Comparison of ENCODE assay signal across 8 cellular contexts in genomic region chr7:94004024-94004945, GRCh38. TPM values are rescaled to one million over a fixed set of nuclear protein-coding genes. Genes with fewer than 3 reads are reported as not detected.
DNase-seq lines count a peak whose midpoint lies in the region; ATAC-seq and TF ChIP-seq lines count a peak whose summit lies in the region.

TSS of gene BET1 (minus strand) at chr7:94004355. CDS start at chr7:94004216, 139 bp downstream.

- H3K27ac ChIP-seq in C4-2B (peak within 1 kb of the TSS; percentile 66), left lung (peak within 1 kb of the TSS; percentile 85 to 90)

- H3K27me3 ChIP-seq in left lung: peaks cover 6 to 20% of the 10 kb centered on the region in 2 donors

- DNase-seq in NCI-H774 (lab: John Stamatoyannopoulos, UW): peak; percentile 93
- peak; percentile 89 to 91 for DNase-seq in activated CD4-positive, alpha-beta T cell treated with anti-CD3 and anti-CD28 coated beads, Interleukin-2, amount 50 U/mL, for 4 hours
- DNase-seq in dermis blood vessel endothelial cell: peak; percentile 98
- DNase-seq in left lung: peak; percentile 94 to 96
- DNase-seq in stimulated activated CD4-positive, alpha-beta T cell treated with anti-CD3 and anti-CD28 coated beads, Interleukin-2, amount 100 ng/mL, for 48 hours: peak; percentile 82 to 86

- intact Hi-C loops in left lung (cut with DNase I): no loop called here

- H3K9me3 ChIP-seq in left lung: no peaks in the 10 kb centered on the region

- H3K4me1 ChIP-seq in left lung: peaks cover 0 to 14% of the 10 kb centered on the region in 2 donors

- peak within 1 kb of the TSS; percentile 69 to 76 for H3K4me3 ChIP-seq in left lung

- no peak for TF ChIP-seq CTCF in C4-2B (conservative IDR thresholded peaks at IDR 0.05)
- no peak for TF ChIP-seq CTCF in left lung (IDR thresholded peaks at IDR 0.05)

- no peaks in the 10 kb centered on the region for H3K36me3 ChIP-seq in left lung

- ATAC-seq in GM19395 (IDR thresholded peaks at IDR 0.05; ENCODE audit: unreplicated experiment) (peak; percentile 96), HG03565 (IDR thresholded peaks at IDR 0.05; ENCODE audit: unreplicated experiment) (peak; percentile 97), left lung (peak; percentile 99)

RNA-seq across cellular contexts. Expression of gene BET1, which starts in this region (rescaled TPM):
- total RNA-seq in dermis blood vessel endothelial cell: 38.6 and 64.3 TPM in 2 replicates
- 10 to 100 TPM; 22.0 to 30.3 TPM for total RNA-seq in left lung

Comparison
In these comparisons a context has a peak if more than half of its experiments do, and no peak if none do; other contexts are left out.
1. Peak in every context shown above with its lines: DNase-seq, ATAC-seq, H3K4me3 ChIP-seq and H3K27ac ChIP-seq.